In genomic region chr11:1918436-1919315, GRCh38 we compare ENCODE assay signal across 17 cellular contexts. TPM values are rescaled to one million over a fixed set of nuclear protein-coding genes. Genes with fewer than 3 reads are reported as not detected.
DNase-seq lines count a peak whose midpoint lies in the region; ATAC-seq and TF ChIP-seq lines count a peak whose summit lies in the region.
"Had no signal": no experiment of that assay in that cellular context is flagged by ENCODE, and none has a peak within 500 bp of the region (broad histone marks: within the 10 kb centered on the region; RNA-seq: fewer than 3 reads in every experiment).

No MANE protein-coding gene starts in this region.

- no peaks in the 10 kb centered on the region for H3K9me3 ChIP-seq in Loucy (ENCODE audit: insufficient read depth, low read depth, low read length)
- H3K9me3 ChIP-seq in gastrocnemius medialis, result no peaks in the 10 kb centered on the region
- H3K9me3 ChIP-seq in CD4-positive, alpha-beta memory T cell (ENCODE audit: control insufficient read depth in 1 of 2, low read length in 2 of 2), result no peaks in the 10 kb centered on the region
- H3K9me3 ChIP-seq: neutrophil, tibial nerve had no signal

- POLR2A ChIA-PET in CD4-positive, alpha-beta memory T cell (lab: Charles Lee; ENCODE audit: partially characterized antibody), result interaction anchor here (0.6 to 2.8 kb wide), 7 partner anchors 28 to 77 kb away, joined by 3 to 63 read pairs (median 6); partner anchors contain the start of genes LSP1 and PRR33

- no peak overlapping the region for H2AFZ ChIP-seq in Loucy (ENCODE audit: low read length)

- no peaks in the 10 kb centered on the region for H3K9me2 ChIP-seq in Loucy (replicated peaks; ENCODE audit: low read depth, low read length)

- no peak overlapping the region for H3K4me3 Mint-ChIP-seq in activated CD8-positive, alpha-beta memory T cell treated with anti-CD3 and anti-CD28 coated beads, Interleukin-2, amount 10 ng/mL, durations not matched to agents 7 days and 5 days
- no peak overlapping the region for H3K4me3 Mint-ChIP-seq in CD4-positive, alpha-beta memory T cell
- H3K4me3 Mint-ChIP-seq: activated CD4-positive, alpha-beta memory T cell treated with anti-CD3 and anti-CD28 coated beads for 36 hours; central memory CD8-positive, alpha-beta T cell had no signal

- no peaks in the 10 kb centered on the region for H3K79me2 ChIP-seq in Loucy (ENCODE audit: insufficient read depth, low read length)

- peak; percentile 42 for DNase-seq in activated CD8-positive, alpha-beta memory T cell treated with anti-CD3 and anti-CD28 coated beads, Interleukin-2, amount 10 ng/mL, durations not matched to agents 7 days and 5 days
- no peak for DNase-seq in activated CD8-positive, alpha-beta memory T cell treated with anti-CD3 and anti-CD28 coated beads, Interleukin-2, amount 50 U/mL, for 48 hours
- DNase-seq in epithelial cell of proximal tubule (ENCODE audit: low read depth) (no peak), gastrocnemius medialis (no peak), MV-4-11 (lab: John Stamatoyannopoulos, UW) (no peak), NCI-H1048 (lab: John Stamatoyannopoulos, UW) (no peak)
- no peak for DNase-seq in CD4-positive, alpha-beta memory T cell
- DNase-seq: activated CD4-positive, alpha-beta memory T cell treated with anti-CD3 and anti-CD28 coated beads for 36 hours; Kasumi-1; OCI-M1 had no signal

- H3F3A ChIP-seq in Loucy (ENCODE audit: low read depth), result no peaks in the 10 kb centered on the region

- H3K4me3 ChIP-seq in Loucy (ENCODE audit: low read length, poor library complexity, severe bottlenecking), result no peak overlapping the region
- no peak overlapping the region for H3K4me3 ChIP-seq in epithelial cell of proximal tubule (ENCODE audit: low read depth, low read length)
- peak overlapping the region in 2 of 4 donors; percentile 21 to 56 for H3K4me3 ChIP-seq in gastrocnemius medialis
- H3K4me3 ChIP-seq in CD4-positive, alpha-beta memory T cell (ENCODE audit: low read length in 2 of 2), result no peak overlapping the region
- H3K4me3 ChIP-seq: tibial nerve had no signal

- H3K27me3 Mint-ChIP-seq in activated CD8-positive, alpha-beta memory T cell treated with anti-CD3 and anti-CD28 coated beads, Interleukin-2, amount 10 ng/mL, durations not matched to agents 7 days and 5 days, result peaks cover under 1% of the 10 kb centered on the region
- peaks cover 7 to 9% of the 10 kb centered on the region in 2 donors for H3K27me3 Mint-ChIP-seq in CD4-positive, alpha-beta memory T cell

- H3K4me1 ChIP-seq in Loucy (ENCODE audit: insufficient read depth, low read length, poor library complexity, severe bottlenecking), result peaks cover 9% of the 10 kb centered on the region
- H3K4me1 ChIP-seq in gastrocnemius medialis, result peaks cover 58 to 71% of the 10 kb centered on the region in 2 donors
- H3K4me1 ChIP-seq in CD4-positive, alpha-beta memory T cell (ENCODE audit: insufficient read depth, low read length), result no peaks in the 10 kb centered on the region

- in situ Hi-C loops in gastrocnemius medialis (cut with MboI; ENCODE audit: low sequenced_read_pairs in 4 of 4), result no loop called here

- H3K4me2 ChIP-seq in Loucy (ENCODE audit: low read depth, low read length, poor library complexity, severe bottlenecking), result no peak overlapping the region

- H3K4me1 Mint-ChIP-seq in activated CD8-positive, alpha-beta memory T cell treated with anti-CD3 and anti-CD28 coated beads, Interleukin-2, amount 10 ng/mL, durations not matched to agents 7 days and 5 days, result peaks cover 12% of the 10 kb centered on the region
- peaks cover 7 to 15% (median 11%) of the 10 kb centered on the region in 4 donors for H3K4me1 Mint-ChIP-seq in CD4-positive, alpha-beta memory T cell

- peak; percentile 26; the same call in 1 of the 2 replicates for TF ChIP-seq CTCF in Loucy (conservative IDR thresholded peaks at IDR 0.05; ENCODE audit: low read length)
- peak; percentile 33 for TF ChIP-seq CTCF in epithelial cell of proximal tubule (conservative IDR thresholded peaks at IDR 0.05; ENCODE audit: low read depth, low read length)
- TF ChIP-seq CTCF in gastrocnemius medialis (IDR thresholded peaks at IDR 0.05 in 4 of 5, conservative IDR thresholded peaks at IDR 0.05 in 1 of 5), result peak in 1 of 5 experiments; percentile 12

- ATAC-seq in activated CD8-positive, alpha-beta memory T cell treated with anti-CD3 and anti-CD28 coated beads, Interleukin-2, amount 10 ng/mL, durations not matched to agents 7 days and 5 days, result no peak
- no peak for ATAC-seq in gastrocnemius medialis

- intact Hi-C loops in gastrocnemius medialis (cut with DNase I; ENCODE audit: low total_unique reads), result loop anchor here (2.0 kb wide), 1 partner anchor 80 kb away; the partner anchor contains the start of gene TNNI2
- intact Hi-C loops in CD4-positive, alpha-beta memory T cell (cut with micrococcal nuclease), result loop anchor here (1.0 to 5.0 kb wide), 3 partner anchors 36 to 81 kb away; partner anchors contain the start of gene LSP1

- CTCF ChIA-PET in activated CD8-positive, alpha-beta memory T cell treated with anti-CD3 and anti-CD28 coated beads, Interleukin-2, amount 10 ng/mL, durations not matched to agents 7 days and 5 days (lab: Charles Lee), result interaction anchor here (1.1 to 4.0 kb wide), 5 partner anchors 11 to 225 kb away, joined by 4 to 23 read pairs (median 8); partner anchors contain the start of gene PRR33
- CTCF ChIA-PET in CD4-positive, alpha-beta memory T cell (lab: Charles Lee; ENCODE audit: partially characterized antibody), result no interaction called here

- peaks cover 2% of the 10 kb centered on the region for H3K36me3 Mint-ChIP-seq in activated CD8-positive, alpha-beta memory T cell treated with anti-CD3 and anti-CD28 coated beads, Interleukin-2, amount 10 ng/mL, durations not matched to agents 7 days and 5 days
- H3K36me3 Mint-ChIP-seq in CD4-positive, alpha-beta memory T cell, result no peaks in the 10 kb centered on the region
- H3K36me3 Mint-ChIP-seq: activated CD4-positive, alpha-beta memory T cell treated with anti-CD3 and anti-CD28 coated beads for 36 hours had no signal

- peaks cover 3% of the 10 kb centered on the region for H3K9me3 Mint-ChIP-seq in activated CD8-positive, alpha-beta memory T cell treated with anti-CD3 and anti-CD28 coated beads, Interleukin-2, amount 10 ng/mL, durations not matched to agents 7 days and 5 days (ENCODE audit: low read depth)
- peaks cover 0 to 2% (median 0%) of the 10 kb centered on the region in 8 donors for H3K9me3 Mint-ChIP-seq in CD4-positive, alpha-beta memory T cell
- H3K9me3 Mint-ChIP-seq: activated CD4-positive, alpha-beta memory T cell treated with anti-CD3 and anti-CD28 coated beads for 36 hours; central memory CD8-positive, alpha-beta T cell had no signal

- H3K9ac ChIP-seq in Loucy (ENCODE audit: low read depth, low read length, poor library complexity, severe bottlenecking), result no peak overlapping the region

- H3K27me3 ChIP-seq in Loucy (ENCODE audit: insufficient read depth, low read length, poor library complexity, severe bottlenecking), result no peaks in the 10 kb centered on the region
- no peaks in the 10 kb centered on the region for H3K27me3 ChIP-seq in gastrocnemius medialis
- no peaks in the 10 kb centered on the region for H3K27me3 ChIP-seq in CD4-positive, alpha-beta memory T cell (ENCODE audit: insufficient read depth, low read length)
- H3K27me3 ChIP-seq: neutrophil, tibial nerve had no signal

- TF ChIP-seq POLR2A in gastrocnemius medialis (IDR thresholded peaks at IDR 0.05), result no peak

- H3K36me3 ChIP-seq in Loucy (ENCODE audit: insufficient read depth, low read length) (no peaks in the 10 kb centered on the region), gastrocnemius medialis (no peaks in the 10 kb centered on the region)
- no peaks in the 10 kb centered on the region for H3K36me3 ChIP-seq in CD4-positive, alpha-beta memory T cell (ENCODE audit: insufficient read depth, low read length)
- H3K36me3 ChIP-seq: tibial nerve had no signal

- H3K27ac ChIP-seq in gastrocnemius medialis, result peak overlapping the region; percentile 88 to 99 (median 93)
- no peak overlapping the region for H3K27ac ChIP-seq in CD4-positive, alpha-beta memory T cell (ENCODE audit: low read depth, low read length)
- H3K27ac ChIP-seq: tibial nerve had no signal

- no peaks in the 10 kb centered on the region for H4K20me1 ChIP-seq in Loucy (ENCODE audit: insufficient read depth, low read length, poor library complexity, severe bottlenecking)

- H3K27ac Mint-ChIP-seq in activated CD8-positive, alpha-beta memory T cell treated with anti-CD3 and anti-CD28 coated beads, Interleukin-2, amount 10 ng/mL, durations not matched to agents 7 days and 5 days, result no peak overlapping the region
- H3K27ac Mint-ChIP-seq in CD4-positive, alpha-beta memory T cell, result no peak overlapping the region
- H3K27ac Mint-ChIP-seq: activated CD4-positive, alpha-beta memory T cell treated with anti-CD3 and anti-CD28 coated beads for 36 hours had no signal

RNA-seq across cellular contexts. Expression of gene TNNT3, which starts 0.8 kb away (rescaled TPM):
- total RNA-seq in activated CD8-positive, alpha-beta memory T cell treated with anti-CD3 and anti-CD28 coated beads, Interleukin-2, amount 10 ng/mL, durations not matched to agents 7 days and 5 days, result 1 to 10 TPM; 1.1 to 7.6 TPM
- total RNA-seq in epithelial cell of proximal tubule (not detected in 2 replicates), gastrocnemius medialis (1,000 to 10,000 TPM; 1,260 to 3,441 (median 1,835) TPM)
- 10 to 100 TPM in 1 of 2 experiments, 1 to 10 TPM in 1; 9.3 to 10.5 TPM for total RNA-seq in CD4-positive, alpha-beta memory T cell
- not detected for polyA plus RNA-seq in CD4-positive, alpha-beta memory T cell
- total RNA-seq: endothelial cell of umbilical vein had no signal
- polyA plus RNA-seq: endothelial cell of umbilical vein had no signal

RNA-seq across cellular contexts. Expression of gene PRR33, which starts 27.0 kb away (rescaled TPM):
- not detected for total RNA-seq in activated CD8-positive, alpha-beta memory T cell treated with anti-CD3 and anti-CD28 coated beads, Interleukin-2, amount 10 ng/mL, durations not matched to agents 7 days and 5 days
- total RNA-seq in epithelial cell of proximal tubule (not detected in 2 replicates), gastrocnemius medialis (1 to 10 TPM in 2 of 4 donors, under 1 TPM in 2; 0.16 to 2.3 (median 1.0) TPM)
- not detected for total RNA-seq in CD4-positive, alpha-beta memory T cell
- polyA plus RNA-seq in CD4-positive, alpha-beta memory T cell, result under 1 TPM in 1 of 2 donors, not detected in 1; 0.18 TPM
- total RNA-seq: endothelial cell of umbilical vein; lower leg skin; T-helper 1 cell treated with Interleukin-12 subunit alpha and Interleukin-12 subunit beta and Interleukin-4 antibody, amounts not matched to agents 30 ng/mL and 1 ng/mL, for 36 hours; tibial nerve had no signal
- polyA plus RNA-seq: endothelial cell of umbilical vein had no signal

RNA-seq across cellular contexts. Expression of gene MRPL23, which starts 28.5 kb away (rescaled TPM):
- 100 to 1,000 TPM; 109 to 114 TPM for total RNA-seq in activated CD8-positive, alpha-beta memory T cell treated with anti-CD3 and anti-CD28 coated beads, Interleukin-2, amount 10 ng/mL, durations not matched to agents 7 days and 5 days
- total RNA-seq in epithelial cell of proximal tubule, result 92.1 and 251 TPM in 2 replicates
- 100 to 1,000 TPM; 128 to 243 (median 187) TPM for total RNA-seq in gastrocnemius medialis
- total RNA-seq in CD4-positive, alpha-beta memory T cell, result 10 to 100 TPM; 43.9 to 51.0 TPM
- 10 to 100 TPM; 15.2 to 45.8 TPM for polyA plus RNA-seq in CD4-positive, alpha-beta memory T cell

Comparison
In these comparisons a context has a peak if more than half of its experiments do, and no peak if none do; other contexts are left out.
1. RNA of gene TNNT3, which starts 0.8 kb away (total RNA-seq): 1,260 to 3,441 TPM in gastrocnemius medialis; 9.3 to 10.5 TPM in CD4-positive, alpha-beta memory T cell, 1.1 to 7.6 TPM in activated CD8-positive, alpha-beta memory T cell treated with anti-CD3 and anti-CD28 coated beads, Interleukin-2, amount 10 ng/mL, durations not matched to agents 7 days and 5 days and not detected in epithelial cell of proximal tubule; every median in the first group is over 100 times any median in the second.